ENCODE assay signal across 15 cellular contexts in genomic region chr5:178535299-178536175, GRCh38. TPM values are rescaled to one million over a fixed set of nuclear protein-coding genes. Genes with fewer than 3 reads are reported as not detected.
DNase-seq lines count a peak whose midpoint lies in the region; TF ChIP-seq lines count a peak whose summit lies in the region.
"Had no signal": no experiment of that assay in that cellular context is flagged by ENCODE, and none has a peak within 500 bp of the region (broad histone marks: within the 10 kb centered on the region; RNA-seq: fewer than 3 reads in every experiment).

No MANE protein-coding gene starts in this region.

- POLR2A ChIA-PET in OCI-LY7 (lab: Charles Lee), result interaction anchor here (0.6 kb wide), 1 partner anchor 565 kb away, joined by 3 read pairs; no protein-coding TSS in a partner anchor

- no peak for TF ChIP-seq EP300 in ovary (IDR thresholded peaks at IDR 0.05)

- H3K27me3 ChIP-seq in cardiac muscle cell (no peaks in the 10 kb centered on the region), ovary (no peaks in the 10 kb centered on the region)

- DNase-seq in CD1c-positive myeloid dendritic cell (ENCODE audit: extremely low spot score), result peak; percentile 85
- DNase-seq in SIG-M5 (lab: John Stamatoyannopoulos, UW), result peak; percentile 40
- DNase-seq in cardiac muscle cell (ENCODE audit: low read depth in 1 of 2, low spot score in 1 of 2), result peak in 1 of 2 donors; percentile 64
- DNase-seq in ovary, result peak in 3 of 5 donors; percentile 45 to 78 (median 57)
- no peak for DNase-seq in NCI-H128 (lab: John Stamatoyannopoulos, UW; ENCODE audit: unreplicated experiment)
- DNase-seq in GM13976 (ENCODE audit: low spot score), result no peak
- no peak for DNase-seq in OCI-LY7 (ENCODE audit: low spot score)
- no peak for DNase-seq in NCI-H526 treated with DMSO at 0.1 percent for 48 hours (lab: John Stamatoyannopoulos, UW)
- DNase-seq: activated B cell treated with CpG ODN at 0.5 μM for 24 hours; activated CD8-positive, alpha-beta memory T cell treated with anti-CD3 and anti-CD28 coated beads, Interleukin-2, amount 50 U/mL, for 4 hours; foreskin fibroblast; kidney glomerular epithelial cell; NCI-H1092 had no signal

- H2AFZ ChIP-seq in OCI-LY7 (ENCODE audit: low read length), result no peak overlapping the region

- in situ Hi-C loops in GM13976 (cut with MboI; ENCODE audit: low sequenced_read_pairs, unreplicated experiment), result no loop called here

- no peak for TF ChIP-seq POLR2A in ovary (IDR thresholded peaks at IDR 0.05)

- H3K79me2 ChIP-seq in OCI-LY7 (ENCODE audit: insufficient read depth, low read depth, low read length), result no peaks in the 10 kb centered on the region

- no peaks in the 10 kb centered on the region for H3K36me3 ChIP-seq in cardiac muscle cell
- no peaks in the 10 kb centered on the region for H3K36me3 ChIP-seq in ovary
- no peaks in the 10 kb centered on the region for H3K36me3 ChIP-seq in OCI-LY7 (ENCODE audit: insufficient read depth, low read length)
- H3K36me3 ChIP-seq: uterus had no signal

- H3K4me1 ChIP-seq in cardiac muscle cell (ENCODE audit: low read depth), result no peaks in the 10 kb centered on the region
- peaks cover 6% of the 10 kb centered on the region for H3K4me1 ChIP-seq in ovary (ENCODE audit: insufficient read depth)
- H3K4me1 ChIP-seq in OCI-LY7 (ENCODE audit: insufficient read depth, low read length, poor library complexity, severe bottlenecking), result no peaks in the 10 kb centered on the region
- H3K4me1 ChIP-seq: uterus had no signal

- peak overlapping the region; percentile 9 for H3K27ac ChIP-seq in cardiac muscle cell
- H3K27ac ChIP-seq in ovary, result no peak overlapping the region
- no peak overlapping the region for H3K27ac ChIP-seq in OCI-LY7 (ENCODE audit: low read depth, low read length, poor library complexity, severe bottlenecking)
- H3K27ac ChIP-seq: uterus had no signal

- no peak overlapping the region for H3K4me2 ChIP-seq in OCI-LY7 (ENCODE audit: low read length)

- H3K4me3 ChIP-seq in cardiac muscle cell, result no peak overlapping the region
- H3K4me3 ChIP-seq in ovary, result no peak overlapping the region
- no peak overlapping the region for H3K4me3 ChIP-seq in OCI-LY7 (ENCODE audit: low read depth, low read length, poor library complexity, severe bottlenecking)
- H3K4me3 ChIP-seq: uterus had no signal

- H3K9me3 ChIP-seq in cardiac muscle cell (ENCODE audit: low read depth) (no peaks in the 10 kb centered on the region), ovary (no peaks in the 10 kb centered on the region), OCI-LY7 (ENCODE audit: low read length) (no peaks in the 10 kb centered on the region)
- H3K9me3 ChIP-seq: uterus had no signal

- 41 to 51% (median 48%) methylated on average over 16 to 20 of the region's 20 CpGs for WGBS in ovary, 3 donors

- no TSS peak for BruUV-seq in OCI-LY7 (replicated peaks; lab: Mats Ljungman, UMichigan)

- H4K20me1 ChIP-seq in OCI-LY7 (ENCODE audit: insufficient read depth, low read length), result no peaks in the 10 kb centered on the region

- H3K9me2 ChIP-seq in OCI-LY7 (ENCODE audit: insufficient read depth, low read length), result no peaks in the 10 kb centered on the region

- TF ChIP-seq CTCF in cardiac muscle cell (IDR thresholded peaks at IDR 0.05; ENCODE audit: low read depth, low read length), result no peak
- no peak for TF ChIP-seq CTCF in ovary (IDR thresholded peaks at IDR 0.05)
- no peak for TF ChIP-seq CTCF in GM13976 (IDR thresholded peaks at IDR 0.05; ENCODE audit: borderline replicate concordance, control extremely low read depth, extremely low read depth, insufficient read depth, missing control alignments)
- TF ChIP-seq CTCF in OCI-LY7 (conservative IDR thresholded peaks at IDR 0.05; ENCODE audit: low read length), result no peak

- CTCF ChIA-PET in OCI-LY7 (lab: Charles Lee; ENCODE audit: unreplicated experiment), result no interaction called here

- intact Hi-C loops in ovary (cut with DNase I), result no loop called here
- intact Hi-C loops in OCI-LY7 (cut with micrococcal nuclease; ENCODE audit: unreplicated experiment), result no loop called here

RNA-seq across cellular contexts. Expression of gene COL23A1, which starts 54.7 kb away (rescaled TPM):
- total RNA-seq in cardiac muscle cell (19.7 and 43.0 TPM in 2 replicates), ovary (under 1 TPM in 6 of 7 donors, not detected in 1; 0.13 to 0.92 (median 0.54) TPM), OCI-LY7 (2022) (0.53 TPM in 1 of 2 replicates, not detected in the other)
- polyA plus RNA-seq in cardiac muscle cell (28.9 and 47.0 TPM in 2 replicates), ovary (under 1 TPM; 0.17 to 0.20 TPM)
- total RNA-seq in OCI-LY7 (2014; rRNA removed; shearing (Covaris generic)), result not detected in 2 replicates
- total RNA-seq: activated B cell treated with CpG ODN at 0.5 μM for 24 hours, NCI-H460 had no signal

Comparison
In these comparisons a context has a peak if more than half of its experiments do, and no peak if none do; other contexts are left out.
1. DNase-seq: peak in CD1c-positive myeloid dendritic cell (single experiment), SIG-M5 (single experiment) and ovary (3 of 5); none in NCI-H128 (single experiment), GM13976 (single experiment), OCI-LY7 (single experiment) and NCI-H526 treated with DMSO at 0.1 percent for 48 hours (single experiment).
2. RNA of gene COL23A1, which starts 54.7 kb away (total RNA-seq): 19.7 to 43.0 TPM in cardiac muscle cell; 0.53 TPM in OCI-LY7 and 0.13 to 0.92 TPM in ovary; every median in the first group is over 10 times any median in the second.